In the genomic region with DNA sequence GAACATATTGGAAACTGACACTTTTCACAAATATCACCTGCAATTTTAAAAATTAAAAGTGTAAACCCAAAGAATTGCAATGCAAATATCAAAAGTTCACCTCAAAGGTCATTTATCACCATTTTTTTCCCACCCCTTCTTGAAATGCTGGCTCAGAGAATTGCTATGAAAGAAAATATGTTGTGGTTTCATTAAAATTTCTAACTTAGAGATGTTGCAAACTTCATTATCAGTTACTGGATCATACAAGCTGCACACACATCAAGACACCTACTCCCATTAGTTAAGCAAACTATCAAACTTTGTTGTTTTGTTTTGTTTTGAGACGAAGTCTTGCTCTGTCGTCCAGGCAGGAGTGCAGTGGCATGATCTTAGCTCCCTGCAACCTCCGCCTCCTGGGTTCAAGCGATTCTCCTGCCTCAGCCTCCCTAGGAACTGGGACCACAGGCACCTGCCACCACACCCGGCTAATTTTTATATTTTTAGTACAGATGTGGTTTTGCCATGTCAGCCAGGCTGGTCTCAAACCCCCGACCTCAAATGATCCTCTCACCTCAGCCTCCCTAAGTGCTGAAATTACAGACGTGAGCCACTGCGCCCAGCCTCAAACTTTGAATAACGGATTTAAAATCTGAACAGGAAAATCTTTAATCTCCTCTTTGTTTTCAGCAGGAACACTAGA, we compare ENCODE assay signal across 10 cellular contexts. TPM values are rescaled to one million over a fixed set of nuclear protein-coding genes. Genes with fewer than 3 reads are reported as not detected.
DNase-seq lines count a peak whose midpoint lies in the region; ATAC-seq and TF ChIP-seq lines count a peak whose summit lies in the region.
"Had no signal": no experiment of that assay in that cellular context is flagged by ENCODE, and none has a peak within 500 bp of the region (broad histone marks: within the 10 kb centered on the region; RNA-seq: fewer than 3 reads in every experiment).

No MANE protein-coding gene starts in this region.

- peak; percentile 46 for DNase-seq in EH (ENCODE audit: low read depth)
- DNase-seq in NCI-H226: peak; percentile 9
- no peak for DNase-seq in MCF 10A (ENCODE audit: unreplicated experiment)
- no peak for DNase-seq in osteoblast (ENCODE audit: insufficient read length, low spot score, missing footprints)
- DNase-seq in OCI-M1 (lab: John Stamatoyannopoulos, UW): no peak
- no peak for DNase-seq in NCI-H524 treated with DMSO at 0.1 percent for 48 hours (lab: John Stamatoyannopoulos, UW)
- DNase-seq: heart left ventricle, NCI-H82 had no signal

- H3K4me2 ChIP-seq in osteoblast (ENCODE audit: insufficient read depth, low read length): peak overlapping the region; percentile 53

- peaks cover 14% of the 10 kb centered on the region for H3K4me1 Mint-ChIP-seq in MCF 10A (ENCODE audit: insufficient read depth, unreplicated experiment)

- H3K79me2 ChIP-seq in osteoblast (ENCODE audit: insufficient read depth, low read length): peaks cover 63% of the 10 kb centered on the region

- TF ChIP-seq CTCF in MCF 10A (IDR thresholded peaks at IDR 0.05; ENCODE audit: unreplicated experiment) (no peak), osteoblast (IDR thresholded peaks at IDR 0.05; ENCODE audit: extremely low read depth, low read depth, low read length) (no peak)

- H3K27ac Mint-ChIP-seq in MCF 10A (ENCODE audit: low read depth, unreplicated experiment): peak overlapping the region; percentile 33

- no TSS peak for BruUV-seq in MCF 10A (replicated peaks; lab: Mats Ljungman, UMichigan)

- H3K27ac ChIP-seq in osteoblast (ENCODE audit: low read depth, low read length): peak overlapping the region; percentile 42

- peak overlapping the region; percentile 62 for H3K4me3 Mint-ChIP-seq in MCF 10A (ENCODE audit: unreplicated experiment)

- peak overlapping the region; percentile 35 for H3K4me3 ChIP-seq in osteoblast (ENCODE audit: insufficient read depth, low read length)
- H3K4me3 ChIP-seq: K562 had no signal

- peaks cover 4% of the 10 kb centered on the region for H3K36me3 Mint-ChIP-seq in MCF 10A (ENCODE audit: insufficient read depth, unreplicated experiment)

- no peak for ATAC-seq in HG03097 (IDR thresholded peaks at IDR 0.05; ENCODE audit: low FRiP score, unreplicated experiment)
- ATAC-seq: K562 had no signal

- no peak overlapping the region for H2AFZ ChIP-seq in osteoblast (ENCODE audit: low read length)

- no peaks in the 10 kb centered on the region for H3K27me3 ChIP-seq in osteoblast (ENCODE audit: insufficient read depth, low read length)
- H3K27me3 ChIP-seq: heart left ventricle had no signal

- H3K36me3 ChIP-seq in osteoblast (ENCODE audit: insufficient read depth, low read length): no peaks in the 10 kb centered on the region
- H3K36me3 ChIP-seq: heart left ventricle had no signal

- no peaks in the 10 kb centered on the region for H3K27me3 Mint-ChIP-seq in MCF 10A (ENCODE audit: insufficient read depth, unreplicated experiment)

- H4K20me1 ChIP-seq in osteoblast (ENCODE audit: insufficient read depth, low read length): peaks cover 5% of the 10 kb centered on the region

- CTCF ChIA-PET in MCF 10A (lab: Yijun Ruan, JAX): interaction anchor here (1.2 to 1.6 kb wide), 2 partner anchors 15 to 45 kb away, joined by 3 to 4 read pairs; no protein-coding TSS in a partner anchor

- no peaks in the 10 kb centered on the region for H3K9me3 Mint-ChIP-seq in MCF 10A (ENCODE audit: unreplicated experiment)

- H3K4me1 ChIP-seq in osteoblast (ENCODE audit: insufficient read depth, low read length): peaks cover 26% of the 10 kb centered on the region

- intact Hi-C loops in MCF 10A (cut with micrococcal nuclease): no loop called here

- H3K9me3 ChIP-seq in osteoblast (ENCODE audit: low read depth, low read length): no peaks in the 10 kb centered on the region
- H3K9me3 ChIP-seq: heart left ventricle had no signal

- POLR2A ChIA-PET in MCF 10A (lab: Yijun Ruan, JAX): interaction anchor here (0.6 to 2.0 kb wide), 5 partner anchors 8 to 258 kb away, joined by 3 to 7 read pairs (median 3); no protein-coding TSS in a partner anchor

RNA-seq across cellular contexts. Expression of a gene that starts 37.0 kb away (rescaled TPM):
- total RNA-seq in MCF 10A (2022): 13.8 and 14.6 TPM in 2 replicates
- total RNA-seq in osteoblast: 18.1 and 20.9 TPM in 2 replicates

Comparison
In these comparisons a context has a peak if more than half of its experiments do, and no peak if none do; other contexts are left out.
1. DNase-seq: peak in EH (single experiment) and NCI-H226 (single experiment); none in MCF 10A (single experiment), osteoblast (single experiment), OCI-M1 (single experiment) and NCI-H524 treated with DMSO at 0.1 percent for 48 hours (single experiment).